Comparison of ENCODE assay signal across 8 cellular contexts in the genomic region with DNA sequence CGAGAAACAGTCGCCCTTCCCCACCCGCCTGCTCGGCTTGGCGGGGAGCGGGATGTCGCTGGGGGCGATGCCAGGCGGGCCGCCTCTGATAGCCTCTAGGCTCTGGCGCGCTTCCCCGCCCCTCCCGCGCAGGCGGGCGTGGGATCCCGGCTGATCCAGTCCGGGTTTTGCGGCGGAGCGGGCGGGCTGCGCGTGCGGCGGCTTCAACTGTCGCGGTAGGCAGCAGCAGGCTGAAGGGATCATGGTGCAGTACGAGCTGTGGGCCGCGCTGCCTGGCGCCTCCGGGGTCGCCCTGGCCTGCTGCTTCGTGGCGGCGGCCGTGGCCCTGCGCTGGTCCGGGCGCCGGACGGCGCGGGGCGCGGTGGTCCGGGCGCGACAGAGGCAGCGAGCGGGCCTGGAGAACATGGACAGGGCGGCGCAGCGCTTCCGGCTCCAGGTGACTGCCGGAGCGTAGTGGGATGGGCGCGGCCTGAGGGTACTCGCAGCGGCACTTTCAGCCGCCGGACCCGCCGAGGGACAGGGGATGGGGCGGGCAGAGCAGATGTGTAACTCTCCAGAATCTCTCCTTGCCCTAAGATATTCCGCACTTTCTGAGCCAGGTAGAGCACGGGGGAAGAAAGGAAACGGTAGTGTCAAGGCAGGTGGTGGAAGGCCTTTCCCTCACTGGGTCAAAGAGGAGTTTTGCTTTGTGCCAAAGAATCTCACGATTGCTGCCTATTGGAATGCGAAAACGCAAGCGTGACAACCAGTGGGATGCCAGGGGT. TPM values are rescaled to one million over a fixed set of nuclear protein-coding genes. Genes with fewer than 3 reads are reported as not detected.
DNase-seq lines count a peak whose midpoint lies in the region; ATAC-seq and TF ChIP-seq lines count a peak whose summit lies in the region.

Gene FAAH (plus strand): TSS at position 210 of the 764 bp plus-strand sequence. CDS start 32 bp downstream, at position 242.

- H3K36me3 ChIP-seq in A673 (ENCODE audit: insufficient read depth, low read length, poor library complexity, severe bottlenecking) (no peaks in the 10 kb centered on the region), right lobe of liver (no peaks in the 10 kb centered on the region)

- CTCF ChIA-PET in A673 (lab: Charles Lee): no interaction called here

- 5% methylated on average over 14 of the region's 75 CpGs for WGBS in right lobe of liver (ENCODE audit: insufficient coverage, low coverage, low lambda C conversion rate, missing lambda C conversion rate)

- TF ChIP-seq CTCF in A673 (conservative IDR thresholded peaks at IDR 0.05; ENCODE audit: low read depth, low read length) (no peak), dorsolateral prefrontal cortex (IDR thresholded peaks at IDR 0.05 in 54 of 56, conservative IDR thresholded peaks at IDR 0.05 in 2 of 56; ENCODE audit: low read depth in 1 of 56, partially characterized antibody in 56 of 56) (peak in 19 of 56 donors; percentile 7 to 46 (median 24)), right lobe of liver (IDR thresholded peaks at IDR 0.05) (no peak)

- H3K9me3 ChIP-seq in A673 (ENCODE audit: low read depth, low read length, poor library complexity, severe bottlenecking) (peaks cover 17% of the 10 kb centered on the region), right lobe of liver (no peaks in the 10 kb centered on the region)

- H3K4me3 ChIP-seq in A673 (ENCODE audit: low read depth, low read length, poor library complexity, severe bottlenecking): peak within 1 kb of the TSS; percentile 46
- H3K4me3 ChIP-seq in dorsolateral prefrontal cortex: peak within 1 kb of the TSS; percentile 51 to 88 (median 77)
- peak within 1 kb of the TSS; percentile 43 to 71 (median 70) for H3K4me3 ChIP-seq in right lobe of liver

- peaks cover 4% of the 10 kb centered on the region for H3K4me1 ChIP-seq in A673 (ENCODE audit: insufficient read depth, low read length, poor library complexity, severe bottlenecking)
- H3K4me1 ChIP-seq in right lobe of liver: peaks cover 0 to 7% (median 3%) of the 10 kb centered on the region in 4 donors

- H3K27ac ChIP-seq in A673 (ENCODE audit: low read depth, low read length, poor library complexity, severe bottlenecking): no peak within 1 kb of the TSS
- H3K27ac ChIP-seq in dorsolateral prefrontal cortex: peak within 1 kb of the TSS in 58 of 59 donors; percentile 18 to 88 (median 80)
- H3K27ac ChIP-seq in right lobe of liver: peak within 1 kb of the TSS; percentile 38 to 88 (median 77)

- POLR2A ChIA-PET in A673 (lab: Charles Lee; ENCODE audit: low non-redundant PET): interaction anchor here (0.6 kb wide), 2 partner anchors 23 to 113 kb away, joined by 3 to 6 read pairs; no protein-coding TSS in a partner anchor

- DNase-seq in A673 (ENCODE audit: low spot score) (peak; percentile 77), dorsolateral prefrontal cortex (peak; percentile 79 to 93 (median 84)), right lobe of liver (peak; percentile 75 to 87 (median 80)), NCI-H2107 (lab: John Stamatoyannopoulos, UW) (no peak)
- peak; percentile 33 for DNase-seq in activated CD4-positive, alpha-beta T cell treated with anti-CD3 and anti-CD28 coated beads, Interleukin-2, amount 50 U/mL, for 1 hour
- DNase-seq in stimulated activated CD4-positive, alpha-beta T cell treated with anti-CD3 and anti-CD28 coated beads, Interleukin-4, amount 100 ng/mL, for 1 hour: peak; percentile 64

- intact Hi-C loops in A673 (cut with micrococcal nuclease; ENCODE audit: unreplicated experiment) (no loop called here), dorsolateral prefrontal cortex (cut with DNase I) (loop anchor here in 1 of 2 donors (1.0 to 2.0 kb wide), 2 partner anchors 8 to 53 kb away; partner anchors contain the start of gene NSUN4), right lobe of liver (cut with DNase I) (no loop called here)

- ATAC-seq in HG03135 (IDR thresholded peaks at IDR 0.05; ENCODE audit: unreplicated experiment) (peak; percentile 62), right lobe of liver (peak; percentile 86 to 91 (median 88)), HG02642 (IDR thresholded peaks at IDR 0.05; ENCODE audit: poor library complexity, unreplicated experiment) (no peak)

- BruUV-seq in A673 (replicated peaks; lab: Mats Ljungman, UMichigan): no TSS peak

- TF ChIP-seq POLR2A in right lobe of liver (IDR thresholded peaks at IDR 0.05): peak; percentile 78

- H3K27me3 ChIP-seq in A673 (replicated peaks; ENCODE audit: insufficient read depth, low read depth, low read length, poor library complexity) (peaks cover 25% of the 10 kb centered on the region), dorsolateral prefrontal cortex (no peaks in the 10 kb centered on the region), right lobe of liver (no peaks in the 10 kb centered on the region)

RNA-seq across cellular contexts. Expression of gene FAAH, which starts in this region (rescaled TPM):
- 3.2 and 3.4 TPM in 2 replicates for total RNA-seq in A673 (2021)
- total RNA-seq in dorsolateral prefrontal cortex: 100 to 1,000 TPM in 5 of 120 experiments, 10 to 100 TPM in 115; 42.0 to 138 (median 65.0) TPM
- total RNA-seq in right lobe of liver: 10 to 100 TPM; 26.6 to 48.7 (median 33.5) TPM
